32 cellular contexts compared by ENCODE assay signal in genomic region chr18:74314759-74315463, GRCh38. TPM values are rescaled to one million over a fixed set of nuclear protein-coding genes. Genes with fewer than 3 reads are reported as not detected.
"Had no signal": no experiment of that assay in that cellular context is flagged by ENCODE, and none has a peak within 500 bp of the region (broad histone marks: within the 10 kb centered on the region; RNA-seq: fewer than 3 reads in every experiment).

No MANE protein-coding gene starts in this region.

- H3K36me3 Mint-ChIP-seq: activated CD4-positive, alpha-beta memory T cell treated with anti-CD3 and anti-CD28 coated beads for 36 hours; activated naive CD4-positive, alpha-beta T cell treated with anti-CD3 and anti-CD28 coated beads, Interleukin-2, amount 10 ng/mL, durations not matched to agents 7 days and 5 days; naive thymus-derived CD8-positive, alpha-beta T cell; neural progenitor cell; T-cell had no signal

- ATAC-seq: esophagus mucosa; naive thymus-derived CD8-positive, alpha-beta T cell; psoas muscle; T-cell had no signal

- H3K4me1 Mint-ChIP-seq: activated CD4-positive, alpha-beta T cell treated with anti-CD3 and anti-CD28 coated beads, Interleukin-2, amount 10 ng/mL, durations not matched to agents 24 days and 14 days; activated naive CD4-positive, alpha-beta T cell treated with anti-CD3 and anti-CD28 coated beads, Interleukin-2, amount 10 ng/mL, durations not matched to agents 7 days and 5 days; endodermal cell; naive thymus-derived CD8-positive, alpha-beta T cell; neural progenitor cell had no signal

- H3K4me3 ChIP-seq: neural progenitor cell, psoas muscle, spleen, suprapubic skin, tibial nerve had no signal

- H3K27ac Mint-ChIP-seq: activated CD4-positive, alpha-beta memory T cell treated with anti-CD3 and anti-CD28 coated beads for 36 hours; activated CD4-positive, alpha-beta T cell treated with anti-CD3 and anti-CD28 coated beads, Interleukin-2, amount 10 ng/mL, durations not matched to agents 24 days and 14 days; activated naive CD4-positive, alpha-beta T cell treated with anti-CD3 and anti-CD28 coated beads, Interleukin-2, amount 10 ng/mL, durations not matched to agents 7 days and 5 days; activated T-helper 1 cell treated with anti-CD3 and anti-CD28 coated beads, Interleukin-12 subunit alpha, Interleukin-12 subunit beta, Interleukin-2, Interleukin-4 antibody, amounts not matched to agents 30 ng/mL and 10 ng/mL and 1 ng/mL, durations not matched to agents 14 hours and 24 hours and 36 hours; dendritic cell treated with granulocyte-macrophage colony-stimulating factor and Interleukin-4, amounts not matched to agents 40 ng/mL and 50 ng/mL, for 4 days; endodermal cell; naive thymus-derived CD8-positive, alpha-beta T cell; neural progenitor cell; T-cell had no signal

- DNase-seq: activated CD4-positive, alpha-beta memory T cell treated with anti-CD3 and anti-CD28 coated beads for 36 hours; activated CD4-positive, alpha-beta T cell treated with anti-CD3 and anti-CD28 coated beads, Interleukin-2, amount 10 ng/mL, durations not matched to agents 24 days and 14 days; activated CD4-positive, CD25-positive, alpha-beta regulatory T cell treated with anti-CD3 and anti-CD28 coated beads, Interleukin-2, amount 50 U/mL, for 72 hours; activated CD8-positive, alpha-beta memory T cell treated with anti-CD3 and anti-CD28 coated beads, Interleukin-2, amount 50 U/mL, for 4 hours; activated effector memory CD4-positive, alpha-beta T cell treated with anti-CD3 and anti-CD28 coated beads, Interleukin-2, amount 50 U/mL, for 16 hours; activated naive CD4-positive, alpha-beta T cell treated with anti-CD3 and anti-CD28 coated beads, Interleukin-2, amount 10 ng/mL, durations not matched to agents 7 days and 5 days; activated T-cell treated with anti-CD3 and anti-CD28 coated beads, Interleukin-2, amount 50 U/mL, for 1 hour; amniotic stem cell; brain microvascular endothelial cell; caudate nucleus; endodermal cell; foreskin fibroblast; midbrain; naive thymus-derived CD8-positive, alpha-beta T cell; occipital lobe; psoas muscle; spleen; stimulated activated naive CD4-positive, alpha-beta T cell; T-cell; T-helper 9 cell; WERI-Rb-1 had no signal

- H3K36me3 ChIP-seq: brain microvascular endothelial cell, neural progenitor cell, spleen, suprapubic skin, tibial nerve, WERI-Rb-1 had no signal

- H3K9me3 ChIP-seq: psoas muscle, suprapubic skin, tibial nerve had no signal

- H3K4me1 ChIP-seq: neural progenitor cell, psoas muscle, suprapubic skin had no signal

- H3K4me3 Mint-ChIP-seq: activated CD4-positive, alpha-beta memory T cell treated with anti-CD3 and anti-CD28 coated beads for 36 hours; activated CD4-positive, alpha-beta T cell treated with anti-CD3 and anti-CD28 coated beads, Interleukin-2, amount 10 ng/mL, durations not matched to agents 24 days and 14 days; activated naive CD4-positive, alpha-beta T cell treated with anti-CD3 and anti-CD28 coated beads, Interleukin-2, amount 10 ng/mL, durations not matched to agents 7 days and 5 days; activated T-helper 1 cell treated with anti-CD3 and anti-CD28 coated beads, Interleukin-12 subunit alpha, Interleukin-12 subunit beta, Interleukin-2, Interleukin-4 antibody, amounts not matched to agents 30 ng/mL and 10 ng/mL and 1 ng/mL, durations not matched to agents 14 hours and 24 hours and 36 hours; dendritic cell treated with granulocyte-macrophage colony-stimulating factor and Interleukin-4, amounts not matched to agents 40 ng/mL and 50 ng/mL, for 4 days; endodermal cell; naive thymus-derived CD8-positive, alpha-beta T cell; neural progenitor cell; T-cell had no signal

- H3K9me3 Mint-ChIP-seq: activated CD4-positive, alpha-beta memory T cell treated with anti-CD3 and anti-CD28 coated beads for 36 hours; activated CD4-positive, alpha-beta T cell treated with anti-CD3 and anti-CD28 coated beads, Interleukin-2, amount 10 ng/mL, durations not matched to agents 24 days and 14 days; activated naive CD4-positive, alpha-beta T cell treated with anti-CD3 and anti-CD28 coated beads, Interleukin-2, amount 10 ng/mL, durations not matched to agents 7 days and 5 days; activated T-helper 1 cell treated with anti-CD3 and anti-CD28 coated beads, Interleukin-12 subunit alpha, Interleukin-12 subunit beta, Interleukin-2, Interleukin-4 antibody, amounts not matched to agents 30 ng/mL and 10 ng/mL and 1 ng/mL, durations not matched to agents 14 hours and 24 hours and 36 hours; naive thymus-derived CD8-positive, alpha-beta T cell; T-cell had no signal

- H3K27me3 ChIP-seq: brain microvascular endothelial cell, neural progenitor cell, spleen, suprapubic skin, tibial nerve had no signal

- H3K27ac ChIP-seq: brain microvascular endothelial cell, neural progenitor cell, parathyroid adenoma, psoas muscle, spleen, suprapubic skin, tibial nerve, WERI-Rb-1 had no signal

RNA-seq across cellular contexts. Expression of gene C18orf63, which starts 0.7 kb away (rescaled TPM):
- total RNA-seq: activated CD4-positive, alpha-beta memory T cell treated with anti-CD3 and anti-CD28 coated beads for 36 hours; activated CD4-positive, alpha-beta T cell treated with anti-CD3 and anti-CD28 coated beads, Interleukin-2, amount 10 ng/mL, durations not matched to agents 24 days and 14 days; activated CD8-positive, alpha-beta memory T cell treated with anti-CD3 and anti-CD28 coated beads for 36 hours; activated T-helper 1 cell treated with anti-CD3 and anti-CD28 coated beads, Interleukin-12 subunit alpha, Interleukin-12 subunit beta, Interleukin-2, Interleukin-4 antibody, amounts not matched to agents 30 ng/mL and 10 ng/mL and 1 ng/mL, durations not matched to agents 14 hours and 24 hours and 36 hours; astrocyte; endodermal cell; esophagus mucosa; lower leg skin; naive thymus-derived CD8-positive, alpha-beta T cell; occipital lobe; psoas muscle; suprapubic skin; T-cell; tibial nerve; ureter had no signal
- polyA plus RNA-seq: naive thymus-derived CD8-positive, alpha-beta T cell; psoas muscle had no signal
